Comparison of ENCODE assay signal across 13 cellular contexts in genomic region chr19:48969276-48970138, GRCh38. TPM values are rescaled to one million over a fixed set of nuclear protein-coding genes. Genes with fewer than 3 reads are reported as not detected.
DNase-seq lines count a peak whose midpoint lies in the region; ATAC-seq and TF ChIP-seq lines count a peak whose summit lies in the region.
"Had no signal": no experiment of that assay in that cellular context is flagged by ENCODE, and none has a peak within 500 bp of the region (broad histone marks: within the 10 kb centered on the region; RNA-seq: fewer than 3 reads in every experiment).

No MANE protein-coding gene starts in this region.

- no peaks in the 10 kb centered on the region for H3K27me3 ChIP-seq in MM.1S (replicated peaks; ENCODE audit: insufficient read depth, low read length)
- no peaks in the 10 kb centered on the region for H3K27me3 ChIP-seq in neutrophil

- no peak for ATAC-seq in HG03039 (IDR thresholded peaks at IDR 0.05; ENCODE audit: unreplicated experiment)
- no peak for ATAC-seq in sciatic nerve
- ATAC-seq: stimulated activated memory B cell treated with anti-CD40 and anti-IgM and Interleukin-4, amounts not matched to agents 10 μg/mL and 1 μg/mL and 100 μg/mL, for 72 hours had no signal

- H3K4me3 ChIP-seq in MM.1S (ENCODE audit: low read length) (no peak overlapping the region), neutrophil (ENCODE audit: low read depth in 1 of 2, low read length in 1 of 2) (no peak overlapping the region)
- H3K4me3 ChIP-seq: skin epidermis had no signal

- no peaks in the 10 kb centered on the region for H3K9me3 ChIP-seq in MM.1S (replicated peaks; ENCODE audit: insufficient read depth, low read length)
- H3K9me3 ChIP-seq in neutrophil = no peaks in the 10 kb centered on the region

- peaks cover 35% of the 10 kb centered on the region for H3F3A ChIP-seq in MM.1S (ENCODE audit: insufficient read depth, low read length)

- no peak overlapping the region for H2AFZ ChIP-seq in MM.1S (ENCODE audit: low read length)

- no peaks in the 10 kb centered on the region for H4K20me1 ChIP-seq in MM.1S (ENCODE audit: insufficient read depth, low read length)

- H3K36me3 ChIP-seq in MM.1S (replicated peaks; ENCODE audit: insufficient read depth, low read length) = no peaks in the 10 kb centered on the region
- H3K36me3 ChIP-seq in neutrophil = peaks cover 65% of the 10 kb centered on the region

- DNase-seq in NCI-H2171 treated with DMSO at 0.1 percent for 48 hours (lab: John Stamatoyannopoulos, UW) (peak; percentile 16), NCI-H2171 (lab: John Stamatoyannopoulos, UW) (no peak), MM.1S (peak; percentile 24), amniotic epithelial cell (ENCODE audit: low read depth) (peak; percentile 53), sciatic nerve (ENCODE audit: low spot score) (no peak), hippocampal formation (lab: John Stamatoyannopoulos, UW) (no peak)
- DNase-seq: head of caudate nucleus, T-helper 1 cell had no signal

- intact Hi-C loops in sciatic nerve (cut with DNase I) = loop anchor here (2.0 to 10.0 kb wide), 2 partner anchors 115 to 175 kb away; no protein-coding TSS in a partner anchor

- H3K4me1 ChIP-seq in MM.1S (ENCODE audit: low read length) = peaks cover 22% of the 10 kb centered on the region
- H3K4me1 ChIP-seq in neutrophil (ENCODE audit: control insufficient read depth in 1 of 2, insufficient read depth in 1 of 2, low read depth in 1 of 2, low read length in 1 of 2) = peaks cover 40 to 45% of the 10 kb centered on the region in 2 experiments

- H3K79me2 ChIP-seq in MM.1S (ENCODE audit: low read length) = peaks cover 19% of the 10 kb centered on the region

- no peak overlapping the region for H3K27ac ChIP-seq in MM.1S (ENCODE audit: low read length)
- peak overlapping the region; percentile 98 for H3K27ac ChIP-seq in neutrophil

- no peak for TF ChIP-seq CTCF in MM.1S (IDR thresholded peaks at IDR 0.05; ENCODE audit: low read length)
- TF ChIP-seq CTCF in neutrophil (IDR thresholded peaks at IDR 0.05) = no peak

- no peak overlapping the region for H3K9ac ChIP-seq in MM.1S (ENCODE audit: low read length)

- no peak overlapping the region for H3K4me2 ChIP-seq in MM.1S (ENCODE audit: low read depth, low read length)

- H3K9me2 ChIP-seq in MM.1S (replicated peaks; ENCODE audit: insufficient read depth, low read length) = no peaks in the 10 kb centered on the region

RNA-seq across cellular contexts. Expression of gene FTL, which starts 4.4 kb away (rescaled TPM):
- 3,094 TPM for total RNA-seq in sciatic nerve

RNA-seq across cellular contexts. Expression of gene BAX, which starts 14.8 kb away (rescaled TPM):
- 48.0 TPM for total RNA-seq in sciatic nerve

RNA-seq across cellular contexts. Expression of gene GYS1, which starts 23.6 kb away (rescaled TPM):
- total RNA-seq in sciatic nerve = 42.0 TPM

RNA-seq across cellular contexts. Expression of gene RUVBL2, which starts 24.2 kb away (rescaled TPM):
- 29.9 TPM for total RNA-seq in sciatic nerve

RNA-seq across cellular contexts. Expression of gene DHDH, which starts 36.0 kb away (rescaled TPM):
- total RNA-seq in sciatic nerve = 1.1 TPM
- total RNA-seq: NCI-H460 had no signal

Comparison
In these comparisons a context has a peak if more than half of its experiments do, and no peak if none do; other contexts are left out.
1. DNase-seq: peak in NCI-H2171 treated with DMSO at 0.1 percent for 48 hours (single experiment), MM.1S (single experiment) and amniotic epithelial cell (single experiment); none in NCI-H2171 (single experiment), sciatic nerve (single experiment) and hippocampal formation (0 of 2).